23 cellular contexts compared by ENCODE assay signal in genomic region chr2:196653843-196654242, GRCh38.
"Had no signal": no experiment of that assay in that cellular context is flagged by ENCODE, and none has a peak within 500 bp of the region (broad histone marks: within the 10 kb centered on the region; RNA-seq: fewer than 3 reads in every experiment).

No MANE protein-coding gene starts in this region.

- H3K4me3 ChIP-seq: PC-9, Peyer's patch, SJCRH30 had no signal

- H3K36me3 ChIP-seq: Peyer's patch had no signal

- H3K27ac ChIP-seq: PC-9, Peyer's patch, SJCRH30 had no signal

- FAIRE-seq: HepG2 had no signal

- H3K4me1 ChIP-seq: Peyer's patch, SJCRH30 had no signal

- DNase-seq: IMR-90, Kasumi-1, KG1, MM.1S, NCI-H1048, NCI-H1105, NCI-H1417, NCI-H1436 treated with DMSO at 0.1 percent for 48 hours, NCI-H1694, NCI-H187 treated with DMSO at 0.1 percent for 48 hours, NCI-H2029 treated with DMSO at 0.1 percent for 48 hours, NCI-H2171 treated with DMSO at 0.1 percent for 48 hours, NCI-H2227 treated with DMSO at 0.1 percent for 48 hours, NCI-H524, NCI-H526 treated with DMSO at 0.1 percent for 48 hours, NCI-H748 treated with DMSO at 0.1 percent for 48 hours, OCI-M1, PC-9, Peyer's patch, SHP77 treated with DMSO at 0.1 percent for 48 hours, SJCRH30, T-helper 1 cell had no signal

- H3K27me3 ChIP-seq: Peyer's patch, SJCRH30 had no signal

- H3K4me2 ChIP-seq: PC-9 had no signal

- H2AFZ ChIP-seq: PC-9 had no signal
